Comparison of ENCODE assay signal across 23 cellular contexts in genomic region chr11:83009999-83010398, GRCh38.
DNase-seq lines count a peak whose midpoint lies in the region; ATAC-seq and TF ChIP-seq lines count a peak whose summit lies in the region.
"Had no signal": no experiment of that assay in that cellular context is flagged by ENCODE, and none has a peak within 500 bp of the region (broad histone marks: within the 10 kb centered on the region; RNA-seq: fewer than 3 reads in every experiment).

No MANE protein-coding gene starts in this region.

- no peak overlapping the region for H3K9ac ChIP-seq in OCI-LY3 (ENCODE audit: low read length)
- H3K9ac ChIP-seq: BLaER1, SK-N-SH had no signal

- H3K79me2 ChIP-seq in OCI-LY3 (ENCODE audit: low read length) = peaks cover 96% of the 10 kb centered on the region

- H3K9me3 Mint-ChIP-seq in chondrocyte (ENCODE audit: low read depth) = no peaks in the 10 kb centered on the region
- H3K9me3 Mint-ChIP-seq in neural crest cell = no peaks in the 10 kb centered on the region
- H3K9me3 Mint-ChIP-seq in stimulated activated naive B cell treated with anti-CD40 and anti-IgM and Interleukin-4, amounts not matched to agents 10 μg/mL and 1 μg/mL and 100 μg/mL, for 72 hours = peaks cover under 1 to 2% of the 10 kb centered on the region in 2 donors
- H3K9me3 Mint-ChIP-seq: CD4-positive, alpha-beta memory T cell had no signal

- H3K4me3 Mint-ChIP-seq in chondrocyte (ENCODE audit: unreplicated experiment) = no peak overlapping the region
- H3K4me3 Mint-ChIP-seq in neural crest cell = no peak overlapping the region
- no peak overlapping the region for H3K4me3 Mint-ChIP-seq in stimulated activated naive B cell treated with anti-CD40 and anti-IgM and Interleukin-4, amounts not matched to agents 10 μg/mL and 1 μg/mL and 100 μg/mL, for 72 hours
- H3K4me3 Mint-ChIP-seq: CD4-positive, alpha-beta memory T cell had no signal

- H3K36me3 ChIP-seq in OCI-LY3 (replicated peaks; ENCODE audit: low read depth, low read length) = peaks cover 36% of the 10 kb centered on the region
- H3K36me3 ChIP-seq: BLaER1 had no signal

- H3K9me3 ChIP-seq in OCI-LY3 (ENCODE audit: insufficient read depth, low read length) = no peaks in the 10 kb centered on the region
- H3K9me3 ChIP-seq: BLaER1, Caco-2, SK-N-SH had no signal

- H3K36me3 Mint-ChIP-seq in chondrocyte (ENCODE audit: low read depth) (peaks cover 3% of the 10 kb centered on the region), neural crest cell (ENCODE audit: low read depth) (peaks cover 3% of the 10 kb centered on the region)
- H3K36me3 Mint-ChIP-seq in stimulated activated naive B cell treated with anti-CD40 and anti-IgM and Interleukin-4, amounts not matched to agents 10 μg/mL and 1 μg/mL and 100 μg/mL, for 72 hours = peaks cover 43 to 51% of the 10 kb centered on the region in 2 donors

- DNase-seq in chondrocyte (ENCODE audit: low spot score) (no peak), neural crest cell (ENCODE audit: low read depth, low spot score) (no peak), SKM-1 (lab: John Stamatoyannopoulos, UW; ENCODE audit: unreplicated experiment) (no peak)
- no peak for DNase-seq in stimulated activated naive B cell treated with anti-CD40 and anti-IgM and Interleukin-4, amounts not matched to agents 10 μg/mL and 1 μg/mL and 100 μg/mL, for 72 hours
- no peak for DNase-seq in activated T-cell treated with anti-CD3 and anti-CD28 coated beads, Interleukin-2, amount 50 U/mL, for 48 hours
- DNase-seq: Caco-2; CD4-positive, alpha-beta memory T cell; DMS 273 treated with DMSO at 0.1 percent for 48 hours; DND-41; MM.1S; NCI-H1092; NCI-H1436; NCI-H1930; NCI-H2227 treated with DMSO at 0.1 percent for 48 hours; NCI-H510A; NCI-H748 treated with DMSO at 0.1 percent for 48 hours; SIG-M5; SK-N-SH had no signal

- peak overlapping the region; percentile 70 for H3K27ac Mint-ChIP-seq in chondrocyte (ENCODE audit: unreplicated experiment)
- peak overlapping the region; percentile 39 for H3K27ac Mint-ChIP-seq in neural crest cell (ENCODE audit: unreplicated experiment)
- H3K27ac Mint-ChIP-seq in stimulated activated naive B cell treated with anti-CD40 and anti-IgM and Interleukin-4, amounts not matched to agents 10 μg/mL and 1 μg/mL and 100 μg/mL, for 72 hours = peak overlapping the region; percentile 84

- peaks cover 86% of the 10 kb centered on the region for H3K4me1 ChIP-seq in OCI-LY3 (ENCODE audit: low read length)

- no peak for ATAC-seq in stimulated activated naive B cell treated with anti-CD40 and anti-IgM and Interleukin-4, amounts not matched to agents 10 μg/mL and 1 μg/mL and 100 μg/mL, for 72 hours (replicated peaks)
- ATAC-seq in GM19467 (IDR thresholded peaks at IDR 0.05; ENCODE audit: unreplicated experiment) (no peak), HG02870 (IDR thresholded peaks at IDR 0.05; ENCODE audit: unreplicated experiment) (no peak)

- H3K4me1 Mint-ChIP-seq in chondrocyte (ENCODE audit: low read depth) (peaks cover 80% of the 10 kb centered on the region), neural crest cell (peaks cover 54% of the 10 kb centered on the region)
- H3K4me1 Mint-ChIP-seq in stimulated activated naive B cell treated with anti-CD40 and anti-IgM and Interleukin-4, amounts not matched to agents 10 μg/mL and 1 μg/mL and 100 μg/mL, for 72 hours = peaks cover 62 to 89% of the 10 kb centered on the region in 2 donors

- peaks cover 70% of the 10 kb centered on the region for H4K20me1 ChIP-seq in OCI-LY3 (ENCODE audit: insufficient read depth, low read length)
- H4K20me1 ChIP-seq: BLaER1 had no signal

- H3K4me2 ChIP-seq in OCI-LY3 (ENCODE audit: low read length) = no peak overlapping the region
- H3K4me2 ChIP-seq: BLaER1, SK-N-SH had no signal

- H3K4me3 ChIP-seq in OCI-LY3 (ENCODE audit: low read length) = no peak overlapping the region
- H3K4me3 ChIP-seq: BLaER1 had no signal

- no peak overlapping the region for H2AFZ ChIP-seq in OCI-LY3 (ENCODE audit: low read depth, low read length)

- H3K27ac ChIP-seq in OCI-LY3 (ENCODE audit: low read length) = peak overlapping the region; percentile 13; the same call in 1 of the 2 replicates
- H3K27ac ChIP-seq: BLaER1, RWPE1 had no signal

- H3K27me3 Mint-ChIP-seq in chondrocyte (ENCODE audit: low read depth) (no peaks in the 10 kb centered on the region), neural crest cell (ENCODE audit: low read depth) (no peaks in the 10 kb centered on the region)
- no peaks in the 10 kb centered on the region for H3K27me3 Mint-ChIP-seq in stimulated activated naive B cell treated with anti-CD40 and anti-IgM and Interleukin-4, amounts not matched to agents 10 μg/mL and 1 μg/mL and 100 μg/mL, for 72 hours
- H3K27me3 Mint-ChIP-seq: CD4-positive, alpha-beta memory T cell had no signal

- TF ChIP-seq CTCF in OCI-LY3 (IDR thresholded peaks at IDR 0.05; ENCODE audit: low read depth, low read length) (no peak), chondrocyte (IDR thresholded peaks at IDR 0.05) (no peak), neural crest cell (conservative IDR thresholded peaks at IDR 0.05) (no peak)

- no peaks in the 10 kb centered on the region for H3K27me3 ChIP-seq in OCI-LY3 (ENCODE audit: low read depth, low read length)
- H3K27me3 ChIP-seq: BLaER1 had no signal
